24 cellular contexts compared by ENCODE assay signal in genomic region chr5:73895471-73895870, GRCh38.
DNase-seq lines count a peak whose midpoint lies in the region.
"Had no signal": no experiment of that assay in that cellular context is flagged by ENCODE, and none has a peak within 500 bp of the region (broad histone marks: within the 10 kb centered on the region; RNA-seq: fewer than 3 reads in every experiment).

No MANE protein-coding gene starts in this region.

- H3K27me3 ChIP-seq in SJCRH30: no peaks in the 10 kb centered on the region
- H3K27me3 ChIP-seq: body of pancreas, sigmoid colon, tibial nerve had no signal

- no peaks in the 10 kb centered on the region for H3K9me3 ChIP-seq in SJCRH30 (replicated peaks)
- H3K9me3 ChIP-seq: body of pancreas, heart right ventricle, sigmoid colon, tibial nerve had no signal

- H3K27ac ChIP-seq in SJCRH30: no peak overlapping the region
- H3K27ac ChIP-seq: body of pancreas, heart right ventricle, sigmoid colon, tibial nerve had no signal

- no peaks in the 10 kb centered on the region for H3K36me3 ChIP-seq in SJCRH30
- H3K36me3 ChIP-seq: sigmoid colon had no signal

- peaks cover 18% of the 10 kb centered on the region for H3K4me1 ChIP-seq in SJCRH30
- H3K4me1 ChIP-seq: body of pancreas, sigmoid colon had no signal

- DNase-seq in NOMO-1 (lab: John Stamatoyannopoulos, UW; ENCODE audit: unreplicated experiment in 2 of 2): peak; percentile 15 to 59
- no peak for DNase-seq in NOMO-1 treated with dmso at 0.1 percent for 144 hours (lab: John Stamatoyannopoulos, UW; ENCODE audit: unreplicated experiment)
- peak; percentile 28 for DNase-seq in EH (ENCODE audit: low read depth)
- peak; percentile 52 for DNase-seq in NOMO-1 treated with DMSO at 0.1 percent for 48 hours (lab: John Stamatoyannopoulos, UW; ENCODE audit: unreplicated experiment)
- DNase-seq in fibroblast of gingiva (ENCODE audit: low read depth): peak; percentile 81
- no peak for DNase-seq in SJCRH30
- DNase-seq in epidermal melanocyte (ENCODE audit: insufficient read length, low spot score): no peak
- no peak for DNase-seq in NCI-H2029 treated with DMSO at 0.1 percent for 48 hours (lab: John Stamatoyannopoulos, UW)
- DNase-seq: 8988T; activated CD4-positive, alpha-beta T cell treated with anti-CD3 and anti-CD28 coated beads for 48 hours; body of pancreas; CD8-positive, alpha-beta memory T cell; cerebellar nuclear complex; DMS53; GF-D8; heart right ventricle; Kasumi-1; NCI-H1105; NCI-H2029; NCI-H2227 treated with DMSO at 0.1 percent for 48 hours; NCI-H774; SHP77 treated with DMSO at 0.1 percent for 48 hours; sigmoid colon had no signal

- no peak overlapping the region for H3K4me3 ChIP-seq in SJCRH30
- H3K4me3 ChIP-seq: body of pancreas, heart right ventricle, sigmoid colon, tibial nerve had no signal

Comparison
In these comparisons a context has a peak if more than half of its experiments do, and no peak if none do; other contexts are left out.
1. DNase-seq: peak in NOMO-1 (2 of 2), EH (single experiment), NOMO-1 treated with DMSO at 0.1 percent for 48 hours (single experiment) and fibroblast of gingiva (single experiment); none in NOMO-1 treated with dmso at 0.1 percent for 144 hours (single experiment), SJCRH30 (0 of 2), epidermal melanocyte (single experiment) and NCI-H2029 treated with DMSO at 0.1 percent for 48 hours (single experiment).